Comparison of ENCODE assay signal across 1 cellular context in genomic region chr6:36618366-36619355, GRCh38.
TF ChIP-seq lines count a peak whose summit lies in the region.

No MANE protein-coding gene starts in this region.

TF ChIP-seq in H1, 55 proteins besides CTCF, POLR2A, EP300 and RAD21:
- TF ChIP-seq CREB1 (IDR thresholded peaks at IDR 0.05) (no peak), MAFK (IDR thresholded peaks at IDR 0.05; ENCODE audit: low read depth, low read length) (peak; percentile 64; the same call in 1 of the 2 replicates)
